ENCODE assay signal across 12 cellular contexts in genomic region chr11:118715245-118715807, GRCh38. TPM values are rescaled to one million over a fixed set of nuclear protein-coding genes. Genes with fewer than 3 reads are reported as not detected.
DNase-seq lines count a peak whose midpoint lies in the region; ATAC-seq and TF ChIP-seq lines count a peak whose summit lies in the region.
"Had no signal": no experiment of that assay in that cellular context is flagged by ENCODE, and none has a peak within 500 bp of the region (broad histone marks: within the 10 kb centered on the region; RNA-seq: fewer than 3 reads in every experiment).

No MANE protein-coding gene starts in this region.

- peak; percentile 68 for ATAC-seq in HG02885 (IDR thresholded peaks at IDR 0.05; ENCODE audit: poor library complexity, unreplicated experiment)

- TF ChIP-seq CTCF in brain (conservative IDR thresholded peaks at IDR 0.05) (no peak), nephron progenitor cell (IDR thresholded peaks at IDR 0.05) (no peak)

- DNase-seq in ELF-1 (ENCODE audit: low read depth, low spot score) = peak; percentile 72
- DNase-seq in nephron progenitor cell = no peak
- DNase-seq in activated T-helper 1 cell treated with anti-CD3 and anti-CD28 coated beads, Interleukin-12 subunit alpha, Interleukin-12 subunit beta, Interleukin-2, Interleukin-4 antibody, amounts not matched to agents 30 ng/mL and 10 ng/mL and 1 ng/mL, durations not matched to agents 14 hours and 24 hours and 36 hours (ENCODE audit: low spot score) = no peak
- DNase-seq in 8988T = no peak
- no peak for DNase-seq in activated CD4-positive, alpha-beta T cell treated with anti-CD3 and anti-CD28 coated beads for 1 hour
- no peak for DNase-seq in NCI-H146 (lab: John Stamatoyannopoulos, UW)
- DNase-seq: activated naive CD4-positive, alpha-beta T cell treated with Interleukin-2 at 50 U/mL for 16 hours; DMS79; stimulated activated naive CD4-positive, alpha-beta T cell treated with Interleukin-2 at 50 U/mL for 16 hours had no signal

- no peaks in the 10 kb centered on the region for H3K9me3 Mint-ChIP-seq in brain
- no peaks in the 10 kb centered on the region for H3K9me3 Mint-ChIP-seq in nephron progenitor cell
- no peaks in the 10 kb centered on the region for H3K9me3 Mint-ChIP-seq in activated T-helper 1 cell treated with anti-CD3 and anti-CD28 coated beads, Interleukin-12 subunit alpha, Interleukin-12 subunit beta, Interleukin-2, Interleukin-4 antibody, amounts not matched to agents 30 ng/mL and 10 ng/mL and 1 ng/mL, durations not matched to agents 14 hours and 24 hours and 36 hours

- H3K4me1 Mint-ChIP-seq in brain (peaks cover 28% of the 10 kb centered on the region), nephron progenitor cell (peaks cover 58% of the 10 kb centered on the region)
- no peaks in the 10 kb centered on the region for H3K4me1 Mint-ChIP-seq in activated T-helper 1 cell treated with anti-CD3 and anti-CD28 coated beads, Interleukin-12 subunit alpha, Interleukin-12 subunit beta, Interleukin-2, Interleukin-4 antibody, amounts not matched to agents 30 ng/mL and 10 ng/mL and 1 ng/mL, durations not matched to agents 14 hours and 24 hours and 36 hours (ENCODE audit: low read depth)

- H3K36me3 Mint-ChIP-seq in brain = no peaks in the 10 kb centered on the region
- H3K36me3 Mint-ChIP-seq in nephron progenitor cell (ENCODE audit: low read depth) = no peaks in the 10 kb centered on the region
- no peaks in the 10 kb centered on the region for H3K36me3 Mint-ChIP-seq in activated T-helper 1 cell treated with anti-CD3 and anti-CD28 coated beads, Interleukin-12 subunit alpha, Interleukin-12 subunit beta, Interleukin-2, Interleukin-4 antibody, amounts not matched to agents 30 ng/mL and 10 ng/mL and 1 ng/mL, durations not matched to agents 14 hours and 24 hours and 36 hours (ENCODE audit: low read depth)

- intact Hi-C loops in activated T-helper 1 cell treated with anti-CD3 and anti-CD28 coated beads, Interleukin-12 subunit alpha, Interleukin-12 subunit beta, Interleukin-2, Interleukin-4 antibody, amounts not matched to agents 30 ng/mL and 10 ng/mL and 1 ng/mL, durations not matched to agents 14 hours and 24 hours and 36 hours (cut with micrococcal nuclease) = no loop called here

- peak overlapping the region; percentile 58 to 82 (median 77) for H3K27ac Mint-ChIP-seq in brain
- peak overlapping the region; percentile 95 for H3K27ac Mint-ChIP-seq in nephron progenitor cell
- H3K27ac Mint-ChIP-seq in activated T-helper 1 cell treated with anti-CD3 and anti-CD28 coated beads, Interleukin-12 subunit alpha, Interleukin-12 subunit beta, Interleukin-2, Interleukin-4 antibody, amounts not matched to agents 30 ng/mL and 10 ng/mL and 1 ng/mL, durations not matched to agents 14 hours and 24 hours and 36 hours = no peak overlapping the region

- peaks cover 6% of the 10 kb centered on the region for H3K27me3 Mint-ChIP-seq in brain
- peaks cover 20% of the 10 kb centered on the region for H3K27me3 Mint-ChIP-seq in nephron progenitor cell (ENCODE audit: low read depth, poor library complexity)
- H3K27me3 Mint-ChIP-seq in activated T-helper 1 cell treated with anti-CD3 and anti-CD28 coated beads, Interleukin-12 subunit alpha, Interleukin-12 subunit beta, Interleukin-2, Interleukin-4 antibody, amounts not matched to agents 30 ng/mL and 10 ng/mL and 1 ng/mL, durations not matched to agents 14 hours and 24 hours and 36 hours (ENCODE audit: insufficient read depth) = peaks cover 4% of the 10 kb centered on the region

- H3K4me3 Mint-ChIP-seq in brain (peak overlapping the region in 1 of 5 experiments; percentile 3), nephron progenitor cell (peak overlapping the region; percentile 11)
- H3K4me3 Mint-ChIP-seq in activated T-helper 1 cell treated with anti-CD3 and anti-CD28 coated beads, Interleukin-12 subunit alpha, Interleukin-12 subunit beta, Interleukin-2, Interleukin-4 antibody, amounts not matched to agents 30 ng/mL and 10 ng/mL and 1 ng/mL, durations not matched to agents 14 hours and 24 hours and 36 hours = no peak overlapping the region

RNA-seq across cellular contexts. Expression of gene TREH, which starts 35.9 kb away (rescaled TPM):
- not detected for polyA plus RNA-seq in brain (ENCODE audit: insufficient read depth, low read depth, low replicate concordance)
- not detected in 2 replicates for total RNA-seq in activated T-helper 1 cell treated with anti-CD3 and anti-CD28 coated beads, Interleukin-12 subunit alpha, Interleukin-12 subunit beta, Interleukin-2, Interleukin-4 antibody, amounts not matched to agents 30 ng/mL and 10 ng/mL and 1 ng/mL, durations not matched to agents 14 hours and 24 hours and 36 hours
- total RNA-seq: lung microvascular endothelial cell had no signal
